8 cellular contexts compared by ENCODE assay signal in genomic region chr1:211515090-211516023, GRCh38. TPM values are rescaled to one million over a fixed set of nuclear protein-coding genes. Genes with fewer than 3 reads are reported as not detected.
DNase-seq lines count a peak whose midpoint lies in the region; ATAC-seq, FAIRE-seq and TF ChIP-seq lines count a peak whose summit lies in the region.

No MANE protein-coding gene starts in this region.

- TF ChIP-seq CTCF in fibroblast of pulmonary artery (IDR thresholded peaks at IDR 0.05; ENCODE audit: low read length, missing control alignments) (peak; percentile 7), neural progenitor cell (IDR thresholded peaks at IDR 0.05) (peak; percentile 83), stomach (IDR thresholded peaks at IDR 0.05) (peak in 5 of 7 experiments; percentile 31 to 94 (median 85))

- H3K4me2 ChIP-seq in neural progenitor cell, result peak overlapping the region; percentile 65

- H3K4me3 ChIP-seq in HUES64 (ENCODE audit: low read length) (peak overlapping the region; percentile 44), fibroblast of pulmonary artery (replicated peaks; ENCODE audit: low read depth, low read length) (peak overlapping the region; percentile 40), neural progenitor cell (peak overlapping the region; percentile 28), stomach (peak overlapping the region; percentile 28 to 45 (median 40))

- peaks cover 27% of the 10 kb centered on the region for H3K4me1 Mint-ChIP-seq in activated T-helper 1 cell treated with anti-CD3 and anti-CD28 coated beads, Interleukin-12 subunit alpha, Interleukin-12 subunit beta, Interleukin-2, Interleukin-4 antibody, amounts not matched to agents 30 ng/mL and 10 ng/mL and 1 ng/mL, durations not matched to agents 14 hours and 24 hours and 36 hours (ENCODE audit: low read depth)
- peaks cover 12% of the 10 kb centered on the region for H3K4me1 Mint-ChIP-seq in neural progenitor cell

- WGBS in HUES64, result 23% methylated on average over 73 of the region's 73 CpGs
- WGBS in stomach, 5 donors, result 7 to 33% (median 9%) methylated on average over 15 to 73 of the region's 73 CpGs

- no peaks in the 10 kb centered on the region for H3K4me1 ChIP-seq in HUES64 (ENCODE audit: insufficient read depth, low read length)
- H3K4me1 ChIP-seq in neural progenitor cell, result no peaks in the 10 kb centered on the region
- H3K4me1 ChIP-seq in stomach, result peaks cover 15 to 30% (median 28%) of the 10 kb centered on the region in 4 donors

- H4K20me1 ChIP-seq in neural progenitor cell (ENCODE audit: low read depth), result no peaks in the 10 kb centered on the region

- no peaks in the 10 kb centered on the region for H3K36me3 ChIP-seq in HUES64 (ENCODE audit: insufficient read depth, low read length)
- H3K36me3 ChIP-seq in neural progenitor cell, result no peaks in the 10 kb centered on the region
- no peaks in the 10 kb centered on the region for H3K36me3 ChIP-seq in stomach

- H3K9me3 ChIP-seq in HUES64 (ENCODE audit: insufficient read depth, low read depth, low read length) (no peaks in the 10 kb centered on the region), neural progenitor cell (ENCODE audit: low read depth) (no peaks in the 10 kb centered on the region), stomach (no peaks in the 10 kb centered on the region)

- H3K36me3 Mint-ChIP-seq in activated T-helper 1 cell treated with anti-CD3 and anti-CD28 coated beads, Interleukin-12 subunit alpha, Interleukin-12 subunit beta, Interleukin-2, Interleukin-4 antibody, amounts not matched to agents 30 ng/mL and 10 ng/mL and 1 ng/mL, durations not matched to agents 14 hours and 24 hours and 36 hours (ENCODE audit: low read depth), result no peaks in the 10 kb centered on the region
- H3K36me3 Mint-ChIP-seq in neural progenitor cell, result no peaks in the 10 kb centered on the region

- H3K27me3 Mint-ChIP-seq in activated T-helper 1 cell treated with anti-CD3 and anti-CD28 coated beads, Interleukin-12 subunit alpha, Interleukin-12 subunit beta, Interleukin-2, Interleukin-4 antibody, amounts not matched to agents 30 ng/mL and 10 ng/mL and 1 ng/mL, durations not matched to agents 14 hours and 24 hours and 36 hours (ENCODE audit: insufficient read depth), result peaks cover 13% of the 10 kb centered on the region
- peaks cover 9% of the 10 kb centered on the region for H3K27me3 Mint-ChIP-seq in neural progenitor cell (ENCODE audit: insufficient read depth, low read depth)

- peaks cover 6% of the 10 kb centered on the region for H3F3A ChIP-seq in neural progenitor cell (ENCODE audit: low read depth)

- ATAC-seq in GM21526 (IDR thresholded peaks at IDR 0.05; ENCODE audit: low FRiP score, unreplicated experiment), result peak; percentile 46

- peak; percentile 27 for DNase-seq in DMS114 treated with DMSO at 0.1 percent for 48 hours (lab: John Stamatoyannopoulos, UW; ENCODE audit: unreplicated experiment)
- DNase-seq in RCC 7860 (ENCODE audit: low spot score), result peak; percentile 98
- DNase-seq in activated T-helper 1 cell treated with anti-CD3 and anti-CD28 coated beads, Interleukin-12 subunit alpha, Interleukin-12 subunit beta, Interleukin-2, Interleukin-4 antibody, amounts not matched to agents 30 ng/mL and 10 ng/mL and 1 ng/mL, durations not matched to agents 14 hours and 24 hours and 36 hours (ENCODE audit: low spot score), result peak; percentile 77
- DNase-seq in fibroblast of pulmonary artery (ENCODE audit: low read depth), result peak; percentile 69
- DNase-seq in neural progenitor cell (ENCODE audit: low spot score), result peak; percentile 86
- DNase-seq in stomach, result peak; percentile 93

- H3K9ac ChIP-seq in HUES64 (ENCODE audit: low read depth, low read length) (peak overlapping the region; percentile 58; the same call in 1 of the 2 replicates), neural progenitor cell (no peak overlapping the region)

- peak overlapping the region; percentile 63 for H3K4me3 Mint-ChIP-seq in activated T-helper 1 cell treated with anti-CD3 and anti-CD28 coated beads, Interleukin-12 subunit alpha, Interleukin-12 subunit beta, Interleukin-2, Interleukin-4 antibody, amounts not matched to agents 30 ng/mL and 10 ng/mL and 1 ng/mL, durations not matched to agents 14 hours and 24 hours and 36 hours
- H3K4me3 Mint-ChIP-seq in neural progenitor cell, result peak overlapping the region; percentile 18

- FAIRE-seq in RCC 7860 (lab: Jason Lieb, UNC), result peak; percentile 82

- no peak for TF ChIP-seq EP300 in stomach (IDR thresholded peaks at IDR 0.05)

- H3K79me2 ChIP-seq in neural progenitor cell (ENCODE audit: low read depth), result no peaks in the 10 kb centered on the region

- peak overlapping the region; percentile 86 for H2AFZ ChIP-seq in neural progenitor cell (replicated peaks)

- no peaks in the 10 kb centered on the region for H3K9me3 Mint-ChIP-seq in activated T-helper 1 cell treated with anti-CD3 and anti-CD28 coated beads, Interleukin-12 subunit alpha, Interleukin-12 subunit beta, Interleukin-2, Interleukin-4 antibody, amounts not matched to agents 30 ng/mL and 10 ng/mL and 1 ng/mL, durations not matched to agents 14 hours and 24 hours and 36 hours
- H3K9me3 Mint-ChIP-seq in neural progenitor cell, result no peaks in the 10 kb centered on the region

- H3K27ac Mint-ChIP-seq in activated T-helper 1 cell treated with anti-CD3 and anti-CD28 coated beads, Interleukin-12 subunit alpha, Interleukin-12 subunit beta, Interleukin-2, Interleukin-4 antibody, amounts not matched to agents 30 ng/mL and 10 ng/mL and 1 ng/mL, durations not matched to agents 14 hours and 24 hours and 36 hours, result no peak overlapping the region
- H3K27ac Mint-ChIP-seq in neural progenitor cell, result no peak overlapping the region

- intact Hi-C loops in activated T-helper 1 cell treated with anti-CD3 and anti-CD28 coated beads, Interleukin-12 subunit alpha, Interleukin-12 subunit beta, Interleukin-2, Interleukin-4 antibody, amounts not matched to agents 30 ng/mL and 10 ng/mL and 1 ng/mL, durations not matched to agents 14 hours and 24 hours and 36 hours (cut with micrococcal nuclease), result loop anchor here (1.0 to 2.0 kb wide), 5 partner anchors 39 to 1069 kb away; partner anchors contain the start of gene SLC30A1
- intact Hi-C loops in stomach (cut with DNase I; ENCODE audit: low total_unique reads), result no loop called here

- peak in 1 of 4 donors; percentile 27 for TF ChIP-seq POLR2A in stomach (IDR thresholded peaks at IDR 0.05)

- H3K27me3 ChIP-seq in HUES64 (ENCODE audit: insufficient read depth, low read length) (peaks cover 25% of the 10 kb centered on the region), neural progenitor cell (peaks cover 25% of the 10 kb centered on the region), stomach (peaks cover 0 to 7% (median 0%) of the 10 kb centered on the region in 3 donors)

- no peak overlapping the region for H3K27ac ChIP-seq in HUES64 (ENCODE audit: low read depth, low read length)
- no peak overlapping the region for H3K27ac ChIP-seq in neural progenitor cell
- peak overlapping the region; percentile 75 to 83 (median 78) for H3K27ac ChIP-seq in stomach

RNA-seq across cellular contexts. Expression of gene RD3, which starts 23.4 kb away (rescaled TPM):
- 0.45 TPM for polyA plus RNA-seq in HUES64 (2013, experiment 1 of 2)
- polyA plus RNA-seq in HUES64 (2013, experiment 2 of 2), result 0.63 TPM
- not detected in 2 replicates for total RNA-seq in activated T-helper 1 cell treated with anti-CD3 and anti-CD28 coated beads, Interleukin-12 subunit alpha, Interleukin-12 subunit beta, Interleukin-2, Interleukin-4 antibody, amounts not matched to agents 30 ng/mL and 10 ng/mL and 1 ng/mL, durations not matched to agents 14 hours and 24 hours and 36 hours
- total RNA-seq in neural progenitor cell (ENCODE audit: low replicate concordance), result 0.77 and 1.5 TPM in 2 replicates
- total RNA-seq in stomach, result under 1 TPM in 2 of 5 donors, not detected in 3; 0.14 to 0.45 TPM
- polyA plus RNA-seq in stomach, result under 1 TPM in 2 of 3 donors, not detected in 1; 0.19 to 0.25 TPM

Comparison
In these comparisons a context has a peak if more than half of its experiments do, and no peak if none do; other contexts are left out.
1. DNase-seq: peak in every context shown above with its lines; median percentile 98 in RCC 7860; 93 in stomach; 86 in neural progenitor cell; 77 in activated T-helper 1 cell treated with anti-CD3 and anti-CD28 coated beads, Interleukin-12 subunit alpha, Interleukin-12 subunit beta, Interleukin-2, Interleukin-4 antibody, amounts not matched to agents 30 ng/mL and 10 ng/mL and 1 ng/mL, durations not matched to agents 14 hours and 24 hours and 36 hours; 69 in fibroblast of pulmonary artery; 27 in DMS114 treated with DMSO at 0.1 percent for 48 hours.
2. H3K27ac ChIP-seq: peak in stomach (5 of 5); none in HUES64 (single experiment) and neural progenitor cell (single experiment).
3. CTCF ChIP-seq: peak in every context shown above with its lines; median percentile 85 in stomach; 83 in neural progenitor cell; 7 in fibroblast of pulmonary artery.
4. Peak in every context shown above with its lines, with median percentiles within 50 percentile points of each other: H3K4me3 ChIP-seq.